8 cellular contexts compared by ENCODE assay signal in the genomic region with DNA sequence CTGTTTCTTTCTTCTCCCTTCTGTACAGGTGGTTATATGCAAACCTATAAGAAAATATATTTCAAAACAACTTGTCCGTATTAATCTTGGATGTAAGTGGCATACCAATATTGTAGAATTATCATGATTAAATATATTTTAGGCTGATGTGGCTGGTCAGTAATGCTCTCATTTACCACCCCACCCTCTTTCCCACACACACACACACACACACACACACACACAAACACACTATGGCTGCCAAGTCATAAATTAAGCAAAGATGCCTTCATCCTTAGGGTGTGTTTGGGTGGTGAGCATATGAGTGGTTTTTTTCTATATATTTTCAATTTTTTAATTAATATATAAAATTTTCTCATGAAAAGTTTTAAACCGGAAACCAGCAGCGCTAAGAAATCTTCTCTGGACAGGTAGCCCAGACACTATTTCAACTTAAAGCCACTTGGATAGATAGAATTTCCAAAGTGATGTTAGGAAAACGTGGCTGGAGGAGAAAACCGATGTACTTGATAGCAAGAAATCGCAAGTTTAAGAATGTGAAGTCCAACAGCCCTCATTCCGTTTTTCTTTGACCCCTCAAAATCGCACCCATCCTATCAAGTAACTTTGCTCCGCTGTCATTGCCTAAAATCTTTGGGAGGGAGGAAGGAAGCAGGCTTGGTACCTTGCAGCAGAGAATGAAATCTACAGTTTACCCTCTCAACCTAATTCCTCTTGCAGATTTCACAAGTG.
A peak's percentile ranks its signal among the peaks of the same experiment; 100 is the strongest.
DNase-seq lines count a peak whose midpoint lies in the region; ATAC-seq and TF ChIP-seq lines count a peak whose summit lies in the region.

No MANE protein-coding gene starts in this region.

- no peaks in the 10 kb centered on the region for H3K27me3 Mint-ChIP-seq in activated naive CD4-positive, alpha-beta T cell treated with anti-CD3 and anti-CD28 coated beads for 36 hours (ENCODE audit: low read depth)
- H3K27me3 Mint-ChIP-seq in type B pancreatic cell, result peaks cover 17% of the 10 kb centered on the region

- intact Hi-C loops in activated naive CD4-positive, alpha-beta T cell treated with anti-CD3 and anti-CD28 coated beads for 36 hours (cut with micrococcal nuclease), result loop anchor here (5.0 to 10.0 kb wide), 2 partner anchors 209 to 522 kb away; no protein-coding TSS in a partner anchor
- intact Hi-C loops in right lobe of liver (cut with DNase I), result no loop called here

- peak overlapping the region; percentile 57 for H3K4me3 ChIP-seq in astrocyte of the cerebellum (ENCODE audit: low read depth, low read length)
- peak overlapping the region; percentile 39 to 66 (median 60) for H3K4me3 ChIP-seq in right lobe of liver

- no peak for TF ChIP-seq POLR2A in right lobe of liver (IDR thresholded peaks at IDR 0.05)

- in situ Hi-C loops in astrocyte of the cerebellum (cut with HindIII; ENCODE audit: low sequenced_read_pairs), result no loop called here

- peak overlapping the region; percentile 96 for H3K27ac Mint-ChIP-seq in activated naive CD4-positive, alpha-beta T cell treated with anti-CD3 and anti-CD28 coated beads for 36 hours
- H3K27ac Mint-ChIP-seq in type B pancreatic cell, result peak overlapping the region; percentile 74

- peaks cover 71% of the 10 kb centered on the region for H3K4me1 Mint-ChIP-seq in activated naive CD4-positive, alpha-beta T cell treated with anti-CD3 and anti-CD28 coated beads for 36 hours (ENCODE audit: low read depth)
- peaks cover 47% of the 10 kb centered on the region for H3K4me1 Mint-ChIP-seq in type B pancreatic cell (ENCODE audit: unreplicated experiment)

- peaks cover 44% of the 10 kb centered on the region for H3K36me3 Mint-ChIP-seq in activated naive CD4-positive, alpha-beta T cell treated with anti-CD3 and anti-CD28 coated beads for 36 hours (ENCODE audit: low read depth)
- H3K36me3 Mint-ChIP-seq in type B pancreatic cell, result peaks cover 25% of the 10 kb centered on the region

- peak overlapping the region; percentile 65 to 89 (median 73) for H3K27ac ChIP-seq in right lobe of liver

- ATAC-seq in right lobe of liver (peak in 3 of 4 donors; percentile 1 to 5 (median 2)), GM19328 (IDR thresholded peaks at IDR 0.05; ENCODE audit: unreplicated experiment) (no peak), HG03354 (IDR thresholded peaks at IDR 0.05; ENCODE audit: poor library complexity, severe bottlenecking, unreplicated experiment) (no peak)

- H3K36me3 ChIP-seq in right lobe of liver, result peaks cover 0 to 10% (median 0%) of the 10 kb centered on the region in 4 donors

- H3K4me3 Mint-ChIP-seq in activated naive CD4-positive, alpha-beta T cell treated with anti-CD3 and anti-CD28 coated beads for 36 hours, result peak overlapping the region; percentile 99
- H3K4me3 Mint-ChIP-seq in type B pancreatic cell, result peak overlapping the region; percentile 98

- no peaks in the 10 kb centered on the region for H3K9me3 ChIP-seq in right lobe of liver

- CTCF ChIA-PET in activated naive CD4-positive, alpha-beta T cell treated with anti-CD3 and anti-CD28 coated beads for 36 hours (lab: Charles Lee), result interaction anchor here (0.9 to 1.0 kb wide), 2 partner anchors 40 to 66 kb away, joined by 3 read pairs; no protein-coding TSS in a partner anchor

- DNase-seq in activated naive CD4-positive, alpha-beta T cell treated with anti-CD3 and anti-CD28 coated beads for 36 hours, result no peak
- no peak for DNase-seq in activated naive CD4-positive, alpha-beta T cell (lab: John Stamatoyannopoulos, UW)
- DNase-seq in astrocyte of the cerebellum (ENCODE audit: low read depth) (no peak), right lobe of liver (no peak), type B pancreatic cell (ENCODE audit: extremely low spot score, unreplicated experiment) (no peak), HK-2 (ENCODE audit: unreplicated experiment) (no peak)

- no peaks in the 10 kb centered on the region for H3K27me3 ChIP-seq in right lobe of liver

- no peak for TF ChIP-seq CTCF in astrocyte of the cerebellum (IDR thresholded peaks at IDR 0.05; ENCODE audit: low read depth, low read length, missing control alignments)
- no peak for TF ChIP-seq CTCF in right lobe of liver (IDR thresholded peaks at IDR 0.05)
- no peak for TF ChIP-seq CTCF in type B pancreatic cell (conservative IDR thresholded peaks at IDR 0.05)

- H3K9me3 Mint-ChIP-seq in activated naive CD4-positive, alpha-beta T cell treated with anti-CD3 and anti-CD28 coated beads for 36 hours, result no peaks in the 10 kb centered on the region
- H3K9me3 Mint-ChIP-seq in type B pancreatic cell, result peaks cover 4% of the 10 kb centered on the region

- H3K4me1 ChIP-seq in right lobe of liver, result peaks cover 0 to 34% (median 4%) of the 10 kb centered on the region in 4 donors

- 18% methylated on average over 9 of the region's 9 CpGs for WGBS in right lobe of liver (ENCODE audit: insufficient coverage, low coverage, low lambda C conversion rate, missing lambda C conversion rate)

Comparison
In these comparisons a context has a peak if more than half of its experiments do, and no peak if none do; other contexts are left out.
1. ATAC-seq: peak in right lobe of liver (3 of 4); none in GM19328 (single experiment) and HG03354 (single experiment).